ENCODE assay signal across 8 cellular contexts in genomic region chr5:132007399-132008162, GRCh38. TPM values are rescaled to one million over a fixed set of nuclear protein-coding genes. Genes with fewer than 3 reads are reported as not detected.
DNase-seq lines count a peak whose midpoint lies in the region; ATAC-seq and TF ChIP-seq lines count a peak whose summit lies in the region.

No MANE protein-coding gene starts in this region.

- TF ChIP-seq CTCF in AG09319 (IDR thresholded peaks at IDR 0.05; ENCODE audit: low read depth, low read length) (peak; percentile 73), chondrocyte (IDR thresholded peaks at IDR 0.05) (peak; percentile 90)

- intact Hi-C loops in left colon (cut with DNase I, micrococcal nuclease) = loop anchor here in 1 of 2 donors (2.0 kb wide), 1 partner anchor 419 kb away; no protein-coding TSS in a partner anchor

- ATAC-seq in GM18867 (IDR thresholded peaks at IDR 0.05; ENCODE audit: unreplicated experiment) (peak; percentile 80), HG03175 (IDR thresholded peaks at IDR 0.05; ENCODE audit: unreplicated experiment) (peak; percentile 71), left colon (peak; percentile 88)

- H3K36me3 Mint-ChIP-seq in chondrocyte (ENCODE audit: low read depth) = no peaks in the 10 kb centered on the region

- H3K27me3 Mint-ChIP-seq in chondrocyte (ENCODE audit: low read depth) = peaks cover 32% of the 10 kb centered on the region

- peaks cover 9% of the 10 kb centered on the region for H3K4me1 Mint-ChIP-seq in chondrocyte (ENCODE audit: low read depth)

- H3K9me3 Mint-ChIP-seq in chondrocyte (ENCODE audit: low read depth) = no peaks in the 10 kb centered on the region

- no peak overlapping the region for H3K27ac Mint-ChIP-seq in chondrocyte (ENCODE audit: unreplicated experiment)

- peak; percentile 66 for DNase-seq in AG09319 (ENCODE audit: extremely low read depth, low read depth)
- peak; percentile 58 for DNase-seq in NCI-H524 treated with DMSO at 0.1 percent for 48 hours (lab: John Stamatoyannopoulos, UW)
- DNase-seq in activated CD4-positive, alpha-beta T cell treated with anti-CD3 and anti-CD28 coated beads for 48 hours = peak; percentile 90
- DNase-seq in chondrocyte (ENCODE audit: low spot score) = peak; percentile 53
- peak; percentile 67 to 93 for DNase-seq in left colon
- DNase-seq in stimulated activated CD4-positive, alpha-beta T cell treated with anti-CD3 and anti-CD28 coated beads, Interleukin-4, amount 100 ng/mL, for 4 hours = peak; percentile 69 to 70

- no peak overlapping the region for H3K4me3 Mint-ChIP-seq in chondrocyte (ENCODE audit: unreplicated experiment)

RNA-seq across cellular contexts. Expression of gene ACSL6, which starts 3.9 kb away (rescaled TPM):
- total RNA-seq in chondrocyte = not detected in 3 replicates
- total RNA-seq in left colon = under 1 TPM; 0.58 to 0.59 TPM

RNA-seq across cellular contexts. Expression of gene IL3, which starts 52.9 kb away (rescaled TPM):
- total RNA-seq in chondrocyte (not detected in 3 replicates), left colon (not detected)

Comparison
In these comparisons a context has a peak if more than half of its experiments do, and no peak if none do; other contexts are left out.
1. Peak in every context shown above with its lines: DNase-seq and ATAC-seq.